Comparison of ENCODE assay signal across 2 cellular contexts in genomic region chr21:45822429-45823099, GRCh38.
TF ChIP-seq lines count a peak whose summit lies in the region.

No MANE protein-coding gene starts in this region.

TF ChIP-seq in GM23338, 12 proteins besides CTCF, POLR2A, EP300 and RAD21 (continued from another document):
- TF ChIP-seq ETS1 (IDR thresholded peaks at IDR 0.05) (no peak), REST (IDR thresholded peaks at IDR 0.05; ENCODE audit: unreplicated experiment) (no peak), NANOG (IDR thresholded peaks at IDR 0.05; ENCODE audit: borderline replicate concordance) (no peak), ZNF462 (CRISPR knock-in tag; IDR thresholded peaks at IDR 0.05) (no peak), EZH2phosphoT487 (IDR thresholded peaks at IDR 0.05; ENCODE audit: unreplicated experiment) (no peak)

TF ChIP-seq in HCT116, 20 proteins besides CTCF, POLR2A, EP300 and RAD21 (continued from another document):
- no peak for TF ChIP-seq REST (IDR thresholded peaks at IDR 0.05; ENCODE audit: low read depth)
- no peak for TF ChIP-seq ATF3 (IDR thresholded peaks at IDR 0.05)
- TF ChIP-seq POLR2AphosphoS5 (IDR thresholded peaks at IDR 0.05; ENCODE audit: low read depth, low read length): no peak
- TF ChIP-seq ZBTB33 (IDR thresholded peaks at IDR 0.05; ENCODE audit: extremely low read depth, insufficient replicate concordance, low read length): no peak
- no peak for TF ChIP-seq EZH2phosphoT487 (IDR thresholded peaks at IDR 0.05; ENCODE audit: borderline replicate concordance)
- no peak for TF ChIP-seq SP1 (IDR thresholded peaks at IDR 0.05; ENCODE audit: low read depth)
- TF ChIP-seq CEBPB (IDR thresholded peaks at IDR 0.05; ENCODE audit: low read depth): no peak
